ENCODE assay signal across 1 cellular context in genomic region chr22:23767303-23767672, GRCh38.
TF ChIP-seq lines count a peak whose summit lies in the region.

No MANE protein-coding gene starts in this region.

TF ChIP-seq in A549, 52 proteins besides CTCF, POLR2A, EP300 and RAD21 (continued from another document):
- no peak for TF ChIP-seq REST (IDR thresholded peaks at IDR 0.05)
- TF ChIP-seq, protein P1, sequence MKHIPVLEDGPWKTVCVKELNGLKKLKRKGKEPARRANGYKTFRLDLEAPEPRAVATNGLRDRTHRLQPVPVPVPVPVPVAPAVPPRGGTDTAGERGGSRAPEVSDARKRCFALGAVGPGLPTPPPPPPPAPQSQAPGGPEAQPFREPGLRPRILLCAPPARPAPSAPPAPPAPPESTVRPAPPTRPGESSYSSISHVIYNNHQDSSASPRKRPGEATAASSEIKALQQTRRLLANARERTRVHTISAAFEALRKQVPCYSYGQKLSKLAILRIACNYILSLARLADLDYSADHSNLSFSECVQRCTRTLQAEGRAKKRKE (CRISPR knock-in tag; IDR thresholded peaks at IDR 0.05; ENCODE audit: low read depth), result no peak
- TF ChIP-seq, protein P2, sequence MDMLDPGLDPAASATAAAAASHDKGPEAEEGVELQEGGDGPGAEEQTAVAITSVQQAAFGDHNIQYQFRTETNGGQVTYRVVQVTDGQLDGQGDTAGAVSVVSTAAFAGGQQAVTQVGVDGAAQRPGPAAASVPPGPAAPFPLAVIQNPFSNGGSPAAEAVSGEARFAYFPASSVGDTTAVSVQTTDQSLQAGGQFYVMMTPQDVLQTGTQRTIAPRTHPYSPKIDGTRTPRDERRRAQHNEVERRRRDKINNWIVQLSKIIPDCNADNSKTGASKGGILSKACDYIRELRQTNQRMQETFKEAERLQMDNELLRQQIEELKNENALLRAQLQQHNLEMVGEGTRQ (IDR thresholded peaks at IDR 0.05), result no peak
